20 cellular contexts compared by ENCODE assay signal in genomic region chr10:52616420-52616764, GRCh38.
DNase-seq lines count a peak whose midpoint lies in the region; ATAC-seq, FAIRE-seq and TF ChIP-seq lines count a peak whose summit lies in the region.
"Had no signal": no experiment of that assay in that cellular context is flagged by ENCODE, and none has a peak within 500 bp of the region (broad histone marks: within the 10 kb centered on the region; RNA-seq: fewer than 3 reads in every experiment).

No MANE protein-coding gene starts in this region.

- no TSS peak for BruUV-seq in PC-3 (replicated peaks; lab: Mats Ljungman, UMichigan)

- no peak for DNase-seq in H54 (ENCODE audit: insufficient read length, low spot score)
- DNase-seq in PC-3: no peak
- DNase-seq in fibroblast of lung (ENCODE audit: low read depth in 2 of 2): no peak
- no peak for DNase-seq in HuH-7.5 (ENCODE audit: low spot score)
- DNase-seq in left lung: no peak
- DNase-seq in Ammon's horn (ENCODE audit: low spot score): no peak
- DNase-seq in islet precursor cell: no peak
- DNase-seq: ACHN; Caco-2; CD4-positive, alpha-beta T cell; DMS79; H7 had no signal

- H3K27ac ChIP-seq in PC-3 (ENCODE audit: low read length) (no peak overlapping the region), fibroblast of lung (ENCODE audit: insufficient read depth, low read length) (no peak overlapping the region), left lung (no peak overlapping the region)
- H3K27ac ChIP-seq: C4-2B, KMS-11 had no signal

- H4K20me1 ChIP-seq in PC-3 (ENCODE audit: low read length) (no peaks in the 10 kb centered on the region), fibroblast of lung (ENCODE audit: control insufficient read depth, extremely low read depth, insufficient read depth, low read length) (no peaks in the 10 kb centered on the region)

- TF ChIP-seq POLR2A in H54 (IDR thresholded peaks at IDR 0.05; ENCODE audit: low read depth, low read length): no peak

- peak; percentile 13 for ATAC-seq in PC-3
- ATAC-seq in left lung: no peak
- ATAC-seq: GM12878, HCT116, HepG2 had no signal

- intact Hi-C loops in PC-3 (cut with micrococcal nuclease): no loop called here
- intact Hi-C loops in left lung (cut with DNase I): no loop called here

- no peaks in the 10 kb centered on the region for H3K9me2 ChIP-seq in PC-3 (replicated peaks; ENCODE audit: low read length)

- peak overlapping the region; percentile 19 for H2AFZ ChIP-seq in PC-3 (ENCODE audit: low read length)
- H2AFZ ChIP-seq in fibroblast of lung (ENCODE audit: low read length): peak overlapping the region; percentile 55

- H3K4me1 ChIP-seq in PC-3 (ENCODE audit: insufficient read depth, low read length) (peaks cover 31% of the 10 kb centered on the region), fibroblast of lung (ENCODE audit: control insufficient read depth, extremely low read depth, insufficient read depth, low read length) (peaks cover 4% of the 10 kb centered on the region), left lung (no peaks in the 10 kb centered on the region)
- H3K4me1 ChIP-seq: Caco-2 had no signal

- H3K4me3 ChIP-seq in PC-3 (ENCODE audit: low read length) (no peak overlapping the region), fibroblast of lung (replicated peaks in 1 of 4; ENCODE audit: control extremely low read depth in 1 of 4, insufficient read depth in 1 of 4, low read depth in 3 of 4, low read length in 4 of 4) (no peak overlapping the region), left lung (no peak overlapping the region)
- H3K4me3 ChIP-seq: GM12878 had no signal

- no peaks in the 10 kb centered on the region for H3F3A ChIP-seq in PC-3 (ENCODE audit: low read length, unreplicated experiment)

- no peaks in the 10 kb centered on the region for H3K9me3 ChIP-seq in PC-3 (ENCODE audit: low read length)
- H3K9me3 ChIP-seq in fibroblast of lung (ENCODE audit: control insufficient read depth, insufficient read depth, low read depth, low read length): no peaks in the 10 kb centered on the region
- no peaks in the 10 kb centered on the region for H3K9me3 ChIP-seq in left lung
- H3K9me3 ChIP-seq: Caco-2 had no signal

- no peaks in the 10 kb centered on the region for H3K79me2 ChIP-seq in PC-3 (ENCODE audit: low read length)
- no peaks in the 10 kb centered on the region for H3K79me2 ChIP-seq in fibroblast of lung (ENCODE audit: control insufficient read depth, insufficient read depth, low read length)

- POLR2A ChIA-PET in PC-3 (lab: Charles Lee; ENCODE audit: unreplicated experiment): no interaction called here

- H3K4me2 ChIP-seq in PC-3 (ENCODE audit: low read length): no peak overlapping the region
- H3K4me2 ChIP-seq in fibroblast of lung (ENCODE audit: extremely low read depth, insufficient read depth, low read length): no peak overlapping the region
- H3K4me2 ChIP-seq: KMS-11 had no signal

- FAIRE-seq in H54 (lab: Jason Lieb, UNC): peak; percentile 20
- FAIRE-seq: A204.1, D721Med, GM12878, GM19239, HepG2 had no signal

- H3K27me3 ChIP-seq in PC-3 (ENCODE audit: low read length) (no peaks in the 10 kb centered on the region), fibroblast of lung (ENCODE audit: control insufficient read depth, insufficient read depth, low read length) (no peaks in the 10 kb centered on the region), left lung (no peaks in the 10 kb centered on the region)

- TF ChIP-seq CTCF in PC-3 (conservative IDR thresholded peaks at IDR 0.05; ENCODE audit: low read depth, low read length) (no peak), fibroblast of lung (conservative IDR thresholded peaks at IDR 0.05 in 1 of 2, IDR thresholded peaks at IDR 0.05 in 1 of 2; ENCODE audit: low read depth in 1 of 2, low read length in 2 of 2) (no peak), left lung (IDR thresholded peaks at IDR 0.05) (no peak)

- H3K36me3 ChIP-seq in PC-3 (ENCODE audit: low read depth, low read length) (no peaks in the 10 kb centered on the region), fibroblast of lung (ENCODE audit: control insufficient read depth, insufficient read depth, low read length) (no peaks in the 10 kb centered on the region), left lung (no peaks in the 10 kb centered on the region)

- CTCF ChIA-PET in PC-3 (lab: Charles Lee): interaction anchor here (0.8 kb wide), 1 partner anchor 309 kb away, joined by 4 read pairs; no protein-coding TSS in a partner anchor

- no peak overlapping the region for H3K9ac ChIP-seq in PC-3 (ENCODE audit: low read length)
- no peak overlapping the region for H3K9ac ChIP-seq in fibroblast of lung (ENCODE audit: insufficient read depth, low read length)
- H3K9ac ChIP-seq: KMS-11 had no signal
